ENCODE assay signal across 8 cellular contexts in genomic region chr11:65182258-65183170, GRCh38. TPM values are rescaled to one million over a fixed set of nuclear protein-coding genes. Genes with fewer than 3 reads are reported as not detected.
DNase-seq lines count a peak whose midpoint lies in the region; ATAC-seq and TF ChIP-seq lines count a peak whose summit lies in the region.

No MANE protein-coding gene starts in this region.

- H3K36me3 Mint-ChIP-seq in activated naive CD4-positive, alpha-beta T cell treated with anti-CD3 and anti-CD28 coated beads, Interleukin-2, amount 10 ng/mL, durations not matched to agents 7 days and 5 days, result peaks cover 25% of the 10 kb centered on the region
- H3K36me3 Mint-ChIP-seq in chondrocyte (ENCODE audit: low read depth), result peaks cover 12% of the 10 kb centered on the region

- peak overlapping the region; percentile 76 for H3K27ac Mint-ChIP-seq in activated naive CD4-positive, alpha-beta T cell treated with anti-CD3 and anti-CD28 coated beads, Interleukin-2, amount 10 ng/mL, durations not matched to agents 7 days and 5 days
- peak overlapping the region; percentile 80 for H3K27ac Mint-ChIP-seq in chondrocyte (ENCODE audit: unreplicated experiment)

- H3K27me3 ChIP-seq in OCI-LY1 (ENCODE audit: insufficient read depth, low read length) (no peaks in the 10 kb centered on the region), transverse colon (no peaks in the 10 kb centered on the region)

- peak overlapping the region; percentile 92 for H3K4me2 ChIP-seq in OCI-LY1 (ENCODE audit: low read length)

- H3K79me2 ChIP-seq in OCI-LY1 (ENCODE audit: insufficient read depth, low read length), result no peaks in the 10 kb centered on the region

- TF ChIP-seq EP300 in transverse colon (IDR thresholded peaks at IDR 0.05; ENCODE audit: low read depth), result no peak

- no peaks in the 10 kb centered on the region for H3F3A ChIP-seq in OCI-LY1 (ENCODE audit: insufficient read depth, low read length)

- H4K20me1 ChIP-seq in OCI-LY1 (ENCODE audit: insufficient read depth, low read length), result no peaks in the 10 kb centered on the region

- TF ChIP-seq POLR2A in lower leg skin (IDR thresholded peaks at IDR 0.05) (no peak), transverse colon (IDR thresholded peaks at IDR 0.05) (peak; percentile 0)

- no peak overlapping the region for H2AFZ ChIP-seq in OCI-LY1 (ENCODE audit: low read length)

- TF ChIP-seq CTCF in OCI-LY1 (IDR thresholded peaks at IDR 0.05; ENCODE audit: low read length) (no peak), chondrocyte (IDR thresholded peaks at IDR 0.05) (no peak), lower leg skin (IDR thresholded peaks at IDR 0.05) (no peak), transverse colon (IDR thresholded peaks at IDR 0.05) (no peak)

- H3K9me3 ChIP-seq in OCI-LY1 (ENCODE audit: low read length) (no peaks in the 10 kb centered on the region), transverse colon (no peaks in the 10 kb centered on the region)

- CTCF ChIA-PET in activated naive CD4-positive, alpha-beta T cell treated with anti-CD3 and anti-CD28 coated beads, Interleukin-2, amount 10 ng/mL, durations not matched to agents 7 days and 5 days (lab: Charles Lee), result interaction anchor here (1.1 to 1.7 kb wide), 3 partner anchors 22 to 288 kb away, joined by 3 to 4 read pairs (median 4); no protein-coding TSS in a partner anchor

- peak overlapping the region; percentile 96 for H3K4me3 Mint-ChIP-seq in activated naive CD4-positive, alpha-beta T cell treated with anti-CD3 and anti-CD28 coated beads, Interleukin-2, amount 10 ng/mL, durations not matched to agents 7 days and 5 days
- H3K4me3 Mint-ChIP-seq in chondrocyte (ENCODE audit: unreplicated experiment), result peak overlapping the region; percentile 84

- no peaks in the 10 kb centered on the region for H3K9me2 ChIP-seq in OCI-LY1 (ENCODE audit: low read depth, low read length)

- peak overlapping the region; percentile 97 for H3K9ac ChIP-seq in OCI-LY1 (ENCODE audit: low read length)

- peak overlapping the region; percentile 57 for H3K27ac ChIP-seq in OCI-LY1 (ENCODE audit: low read depth, low read length, poor library complexity, severe bottlenecking)
- H3K27ac ChIP-seq in transverse colon, result peak overlapping the region; percentile 92 to 97 (median 94)

- peaks cover 28% of the 10 kb centered on the region for H3K4me1 Mint-ChIP-seq in activated naive CD4-positive, alpha-beta T cell treated with anti-CD3 and anti-CD28 coated beads, Interleukin-2, amount 10 ng/mL, durations not matched to agents 7 days and 5 days
- H3K4me1 Mint-ChIP-seq in chondrocyte (ENCODE audit: low read depth), result peaks cover 17% of the 10 kb centered on the region

- WGBS in lower leg skin, 2 donors, result 10 to 13% methylated on average over 12 to 18 of the region's 23 CpGs
- WGBS in transverse colon (ENCODE audit: low coverage in 1 of 2), 2 donors, result 34% methylated on average over 21 of the region's 23 CpGs; no CpG with 5 or more reads in 1 of the 2 donors

- in situ Hi-C loops in transverse colon (cut with MboI; ENCODE audit: low pct_ligation_motif_present in 1 of 4, low pct_unique_long_range_greater_than_20kb in 1 of 4, low sequenced_read_pairs in 3 of 4), result loop anchor here in 1 of 4 donors (10.0 kb wide), 1 partner anchor 48 kb away; the partner anchor contains the start of gene SYVN1

- peaks cover 18% of the 10 kb centered on the region for H3K27me3 Mint-ChIP-seq in activated naive CD4-positive, alpha-beta T cell treated with anti-CD3 and anti-CD28 coated beads, Interleukin-2, amount 10 ng/mL, durations not matched to agents 7 days and 5 days
- H3K27me3 Mint-ChIP-seq in chondrocyte (ENCODE audit: low read depth), result no peaks in the 10 kb centered on the region

- intact Hi-C loops in lower leg skin (cut with DNase I; ENCODE audit: low total_unique reads) (no loop called here), transverse colon (cut with DNase I; ENCODE audit: low total_unique reads) (no loop called here)

- ATAC-seq in HG03432 (IDR thresholded peaks at IDR 0.05; ENCODE audit: unreplicated experiment), result no peak

- peak; percentile 40 for DNase-seq in activated naive CD4-positive, alpha-beta T cell treated with anti-CD3 and anti-CD28 coated beads, Interleukin-2, amount 10 ng/mL, durations not matched to agents 7 days and 5 days
- no peak for DNase-seq in activated naive CD4-positive, alpha-beta T cell (lab: John Stamatoyannopoulos, UW)
- DNase-seq in chondrocyte (ENCODE audit: low spot score) (no peak), lower leg skin (ENCODE audit: low spot score in 2 of 2) (peak in 1 of 2 donors; percentile 88), transverse colon (peak; percentile 67), NCI-H524 (lab: John Stamatoyannopoulos, UW) (no peak)

- H3K36me3 ChIP-seq in OCI-LY1 (ENCODE audit: insufficient read depth, low read length) (peaks cover 14% of the 10 kb centered on the region; the same call in 1 of the 2 replicates), transverse colon (peaks cover 0 to 5% (median 2%) of the 10 kb centered on the region in 4 donors)

- H3K4me3 ChIP-seq in OCI-LY1 (ENCODE audit: low read depth, low read length, poor library complexity, severe bottlenecking), result peak overlapping the region; percentile 97
- H3K4me3 ChIP-seq in lower leg skin (ENCODE audit: low read depth, poor library complexity, severe bottlenecking), result peak overlapping the region; percentile 88
- H3K4me3 ChIP-seq in transverse colon, result peak overlapping the region; percentile 73 to 97 (median 86)

- H3K9me3 Mint-ChIP-seq in activated naive CD4-positive, alpha-beta T cell treated with anti-CD3 and anti-CD28 coated beads, Interleukin-2, amount 10 ng/mL, durations not matched to agents 7 days and 5 days, result no peaks in the 10 kb centered on the region
- no peaks in the 10 kb centered on the region for H3K9me3 Mint-ChIP-seq in chondrocyte (ENCODE audit: low read depth)

- H3K4me1 ChIP-seq in OCI-LY1 (ENCODE audit: insufficient read depth, low read length, severe bottlenecking) (peaks cover 31% of the 10 kb centered on the region), transverse colon (peaks cover 9 to 26% (median 22%) of the 10 kb centered on the region in 4 donors)

RNA-seq across cellular contexts. Expression of gene CAPN1, which starts 0.8 kb away (rescaled TPM):
- 120 to 130 TPM (median 127 TPM) in 3 replicates for total RNA-seq in chondrocyte
- 100 to 1,000 TPM; 284 to 464 (median 363) TPM for total RNA-seq in lower leg skin
- total RNA-seq in transverse colon, result 1,000 to 10,000 TPM in 1 of 4 donors, 100 to 1,000 TPM in 3; 211 to 1,179 (median 376) TPM

RNA-seq across cellular contexts. Expression of gene SPDYC, which starts 12.5 kb away (rescaled TPM):
- total RNA-seq in chondrocyte (not detected in 3 replicates), lower leg skin (not detected), transverse colon (not detected)

RNA-seq across cellular contexts. Expression of gene SYVN1, which starts 48.2 kb away (rescaled TPM):
- total RNA-seq in chondrocyte, result 47.5 to 53.5 TPM (median 49.2 TPM) in 3 replicates
- total RNA-seq in lower leg skin, result 10 to 100 TPM; 21.9 to 60.3 (median 47.8) TPM
- 10 to 100 TPM; 20.5 to 72.6 (median 51.9) TPM for total RNA-seq in transverse colon

Comparison
In these comparisons a context has a peak if more than half of its experiments do, and no peak if none do; other contexts are left out.
1. DNase-seq: peak in activated naive CD4-positive, alpha-beta T cell treated with anti-CD3 and anti-CD28 coated beads, Interleukin-2, amount 10 ng/mL, durations not matched to agents 7 days and 5 days (single experiment) and transverse colon (single experiment); none in activated naive CD4-positive, alpha-beta T cell (0 of 4), chondrocyte (single experiment) and NCI-H524 (0 of 2).
2. Peak in every context shown above with its lines, with median percentiles within 50 percentile points of each other: H3K4me3 ChIP-seq.